Comparison of ENCODE assay signal across 17 cellular contexts in the genomic region with DNA sequence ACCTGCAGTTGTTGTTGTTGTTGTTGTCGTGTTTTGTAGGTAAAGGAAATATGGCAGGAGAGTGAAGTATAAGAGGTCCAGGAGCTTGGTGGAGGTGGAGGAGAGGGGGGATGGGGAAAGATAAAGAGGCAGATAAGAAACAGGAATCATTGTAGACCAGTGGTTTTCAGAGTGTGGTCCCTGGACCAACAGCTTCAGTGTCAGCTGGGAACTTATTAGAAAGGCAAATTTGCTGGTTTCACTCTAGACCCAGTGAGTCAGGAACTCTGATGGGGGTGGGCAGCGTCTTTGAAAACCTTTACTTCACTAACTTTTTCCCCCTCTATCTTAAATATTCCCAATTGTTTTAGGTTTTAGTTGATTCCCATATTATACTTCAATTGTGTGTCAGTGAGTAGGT.
A peak's percentile ranks its signal among the peaks of the same experiment; 100 is the strongest.
DNase-seq lines count a peak whose midpoint lies in the region; ATAC-seq and TF ChIP-seq lines count a peak whose summit lies in the region.
"Had no signal": no experiment of that assay in that cellular context is flagged by ENCODE, and none has a peak within 500 bp of the region (broad histone marks: within the 10 kb centered on the region; RNA-seq: fewer than 3 reads in every experiment).

No MANE protein-coding gene starts in this region.

- no peak overlapping the region for H3K9ac ChIP-seq in colonic mucosa (ENCODE audit: low read depth in 2 of 2, low read length in 2 of 2)
- H3K9ac ChIP-seq: parathyroid adenoma had no signal

- H3K4me1 Mint-ChIP-seq in activated CD4-positive, alpha-beta T cell treated with anti-CD3 and anti-CD28 coated beads, Interleukin-2, amount 10 ng/mL, durations not matched to agents 24 days and 14 days = no peaks in the 10 kb centered on the region

- WGBS in suprapubic skin = 95% methylated on average over 2 of the region's 2 CpGs

- no peaks in the 10 kb centered on the region for H3K36me3 Mint-ChIP-seq in activated CD4-positive, alpha-beta T cell treated with anti-CD3 and anti-CD28 coated beads, Interleukin-2, amount 10 ng/mL, durations not matched to agents 24 days and 14 days (ENCODE audit: low read depth)

- H3K9me3 ChIP-seq in suprapubic skin = no peaks in the 10 kb centered on the region
- H3K9me3 ChIP-seq in colonic mucosa = no peaks in the 10 kb centered on the region
- H3K9me3 ChIP-seq: vagina had no signal

- H3K4me1 ChIP-seq in suprapubic skin (no peaks in the 10 kb centered on the region), colonic mucosa (no peaks in the 10 kb centered on the region)
- H3K4me1 ChIP-seq: parathyroid adenoma, vagina had no signal

- no peak overlapping the region for H3K4me3 Mint-ChIP-seq in activated CD4-positive, alpha-beta T cell treated with anti-CD3 and anti-CD28 coated beads, Interleukin-2, amount 10 ng/mL, durations not matched to agents 24 days and 14 days
- H3K4me3 Mint-ChIP-seq: activated naive CD8-positive, alpha-beta T cell treated with anti-CD3 and anti-CD28 coated beads, Interleukin-2, amount 50 U/mL, for 24 hours had no signal

- H3K36me3 ChIP-seq in suprapubic skin (no peaks in the 10 kb centered on the region), colonic mucosa (no peaks in the 10 kb centered on the region)
- H3K36me3 ChIP-seq: vagina had no signal

- H3K4me3 ChIP-seq in suprapubic skin (no peak overlapping the region), colonic mucosa (no peak overlapping the region)
- H3K4me3 ChIP-seq: vagina had no signal

- no peaks in the 10 kb centered on the region for H3K9me3 Mint-ChIP-seq in activated CD4-positive, alpha-beta T cell treated with anti-CD3 and anti-CD28 coated beads, Interleukin-2, amount 10 ng/mL, durations not matched to agents 24 days and 14 days
- H3K9me3 Mint-ChIP-seq: activated naive CD8-positive, alpha-beta T cell treated with anti-CD3 and anti-CD28 coated beads, Interleukin-2, amount 50 U/mL, for 24 hours had no signal

- ATAC-seq in GM18502 (IDR thresholded peaks at IDR 0.05; ENCODE audit: poor library complexity, unreplicated experiment) (peak; percentile 55), GM21576 (IDR thresholded peaks at IDR 0.05; ENCODE audit: unreplicated experiment) (peak; percentile 42), HG03139 (IDR thresholded peaks at IDR 0.05; ENCODE audit: unreplicated experiment) (peak; percentile 42), GM18520 (IDR thresholded peaks at IDR 0.05; ENCODE audit: unreplicated experiment) (no peak)
- ATAC-seq: activated naive CD8-positive, alpha-beta T cell treated with anti-CD3 and anti-CD28 coated beads, Interleukin-2, amount 50 U/mL, for 24 hours; HCT116 had no signal

- no peak overlapping the region for H3K27ac Mint-ChIP-seq in activated CD4-positive, alpha-beta T cell treated with anti-CD3 and anti-CD28 coated beads, Interleukin-2, amount 10 ng/mL, durations not matched to agents 24 days and 14 days
- H3K27ac Mint-ChIP-seq: activated naive CD8-positive, alpha-beta T cell treated with anti-CD3 and anti-CD28 coated beads, Interleukin-2, amount 50 U/mL, for 24 hours had no signal

- no peak for TF ChIP-seq CTCF in suprapubic skin (IDR thresholded peaks at IDR 0.05)
- TF ChIP-seq CTCF in colonic mucosa (IDR thresholded peaks at IDR 0.05) = no peak

- H3K27ac ChIP-seq in suprapubic skin (no peak overlapping the region), colonic mucosa (no peak overlapping the region)
- H3K27ac ChIP-seq: parathyroid adenoma, vagina had no signal

- intact Hi-C loops in activated CD4-positive, alpha-beta T cell treated with anti-CD3 and anti-CD28 coated beads, Interleukin-2, amount 10 ng/mL, durations not matched to agents 24 days and 14 days (cut with micrococcal nuclease) = no loop called here
- intact Hi-C loops in colonic mucosa (cut with DNase I) = no loop called here

- H3K27me3 Mint-ChIP-seq in activated CD4-positive, alpha-beta T cell treated with anti-CD3 and anti-CD28 coated beads, Interleukin-2, amount 10 ng/mL, durations not matched to agents 24 days and 14 days = no peaks in the 10 kb centered on the region
- H3K27me3 Mint-ChIP-seq: activated naive CD8-positive, alpha-beta T cell treated with anti-CD3 and anti-CD28 coated beads, Interleukin-2, amount 50 U/mL, for 24 hours had no signal

- no peak for TF ChIP-seq EP300 in suprapubic skin (IDR thresholded peaks at IDR 0.05)

- TF ChIP-seq POLR2A in suprapubic skin (IDR thresholded peaks at IDR 0.05) = no peak

- DNase-seq in astrocyte of the hippocampus (ENCODE audit: low read depth, low spot score) (peak; percentile 58), suprapubic skin (ENCODE audit: low spot score in 2 of 2) (no peak), colonic mucosa (no peak)
- no peak for DNase-seq in activated CD4-positive, alpha-beta T cell treated with anti-CD3 and anti-CD28 coated beads, Interleukin-2, amount 10 ng/mL, durations not matched to agents 24 days and 14 days
- DNase-seq: activated naive CD8-positive, alpha-beta T cell treated with anti-CD3 and anti-CD28 coated beads, Interleukin-2, amount 50 U/mL, for 24 hours; DMS53; mesenchymal stem cell; NCI-H1105; RPMI8226; T1000 had no signal

- H3K27me3 ChIP-seq in suprapubic skin (no peaks in the 10 kb centered on the region), colonic mucosa (no peaks in the 10 kb centered on the region)
- H3K27me3 ChIP-seq: vagina had no signal
